Comparison of ENCODE assay signal across 9 cellular contexts in genomic region chr7:157272351-157273207, GRCh38.
DNase-seq lines count a peak whose midpoint lies in the region; ATAC-seq and TF ChIP-seq lines count a peak whose summit lies in the region.
"Had no signal": no experiment of that assay in that cellular context is flagged by ENCODE, and none has a peak within 500 bp of the region (broad histone marks: within the 10 kb centered on the region; RNA-seq: fewer than 3 reads in every experiment).

No MANE protein-coding gene starts in this region.

- DNase-seq in Panc1 (ENCODE audit: low read depth, low spot score) (no peak), esophagus squamous epithelium (lab: John Stamatoyannopoulos, UW) (no peak), epidermal melanocyte (ENCODE audit: insufficient read length, low spot score) (no peak), SJCRH30 (no peak), NCI-H748 (lab: John Stamatoyannopoulos, UW; ENCODE audit: unreplicated experiment) (no peak)
- DNase-seq: NCI-H187 treated with DMSO at 0.1 percent for 48 hours had no signal

- peak overlapping the region; percentile 17 for H3K27ac ChIP-seq in C4-2B
- H3K27ac ChIP-seq in Panc1 (ENCODE audit: low read length), result no peak overlapping the region
- peak overlapping the region; percentile 15 to 81 (median 75) for H3K27ac ChIP-seq in esophagus squamous epithelium
- H3K27ac ChIP-seq in rectal smooth muscle tissue (ENCODE audit: low read depth, low read length), result peak overlapping the region; percentile 4
- no peak overlapping the region for H3K27ac ChIP-seq in SJCRH30

- POLR2A ChIA-PET in Panc1 (lab: Charles Lee), result no interaction called here

- ATAC-seq in Panc1 (peak; percentile 19), HG02571 (IDR thresholded peaks at IDR 0.05; ENCODE audit: unreplicated experiment) (no peak)

- peaks cover 17% of the 10 kb centered on the region for H3K4me1 ChIP-seq in Panc1 (ENCODE audit: control insufficient read depth, insufficient read depth, low read length)
- H3K4me1 ChIP-seq in esophagus squamous epithelium, result peaks cover 15 to 48% (median 29%) of the 10 kb centered on the region in 3 donors
- H3K4me1 ChIP-seq in rectal smooth muscle tissue (ENCODE audit: control insufficient read depth, insufficient read depth, low read length), result no peaks in the 10 kb centered on the region
- peaks cover 17% of the 10 kb centered on the region for H3K4me1 ChIP-seq in SJCRH30

- H3K9ac ChIP-seq in rectal smooth muscle tissue (ENCODE audit: low read length), result peak overlapping the region; percentile 10

- H3K27me3 ChIP-seq in Panc1 (ENCODE audit: control insufficient read depth, insufficient read depth, low read length) (no peaks in the 10 kb centered on the region), esophagus squamous epithelium (no peaks in the 10 kb centered on the region), rectal smooth muscle tissue (ENCODE audit: control insufficient read depth, insufficient read depth, low read length) (no peaks in the 10 kb centered on the region), SJCRH30 (no peaks in the 10 kb centered on the region)

- BruUV-seq in Panc1 (replicated peaks; lab: Mats Ljungman, UMichigan), result no TSS peak

- H3K4me3 ChIP-seq in Panc1 (ENCODE audit: low read depth in 2 of 2, low read length in 2 of 2), result no peak overlapping the region
- H3K4me3 ChIP-seq in esophagus squamous epithelium, result no peak overlapping the region
- no peak overlapping the region for H3K4me3 ChIP-seq in rectal smooth muscle tissue (ENCODE audit: low read length)
- H3K4me3 ChIP-seq in SJCRH30, result no peak overlapping the region

- intact Hi-C loops in Panc1 (cut with micrococcal nuclease; ENCODE audit: unreplicated experiment) (no loop called here), esophagus squamous epithelium (cut with DNase I) (loop anchor here (10.0 kb wide), 1 partner anchor 128 kb away; no protein-coding TSS in a partner anchor)

- in situ Hi-C loops in Panc1 (cut with HindIII; ENCODE audit: low pct_unique_long_range_greater_than_20kb, low sequenced_read_pairs), result no loop called here

- TF ChIP-seq CTCF in C4-2B (conservative IDR thresholded peaks at IDR 0.05) (no peak), Panc1 (IDR thresholded peaks at IDR 0.05) (no peak), esophagus squamous epithelium (IDR thresholded peaks at IDR 0.05) (no peak)

- CTCF ChIA-PET in Panc1 (lab: Charles Lee), result interaction anchor here (0.5 kb wide), 1 partner anchor 1475 kb away, joined by 4 read pairs; no protein-coding TSS in a partner anchor

- TF ChIP-seq POLR2A in esophagus squamous epithelium (IDR thresholded peaks at IDR 0.05), result no peak

- 75 to 78% methylated on average over 23 of the region's 24 CpGs for WGBS in esophagus squamous epithelium, 2 donors

- H3K9me3 ChIP-seq in Panc1 (ENCODE audit: control insufficient read depth, insufficient read depth, low read depth, low read length) (no peaks in the 10 kb centered on the region), esophagus squamous epithelium (no peaks in the 10 kb centered on the region), SJCRH30 (replicated peaks) (no peaks in the 10 kb centered on the region)

- H3K36me3 ChIP-seq in Panc1 (ENCODE audit: control insufficient read depth, insufficient read depth, low read length), result peaks cover 2% of the 10 kb centered on the region; the same call in 1 of the 2 replicates
- peaks cover 5 to 42% (median 10%) of the 10 kb centered on the region in 3 donors for H3K36me3 ChIP-seq in esophagus squamous epithelium
- peaks cover 17% of the 10 kb centered on the region for H3K36me3 ChIP-seq in rectal smooth muscle tissue (ENCODE audit: control insufficient read depth, insufficient read depth, low read length)
- H3K36me3 ChIP-seq in SJCRH30, result peaks cover 20% of the 10 kb centered on the region; the same call in 1 of the 2 replicates

Comparison
In these comparisons a context has a peak if more than half of its experiments do, and no peak if none do; other contexts are left out.
1. H3K27ac ChIP-seq: peak in C4-2B (single experiment), esophagus squamous epithelium (4 of 4) and rectal smooth muscle tissue (single experiment); none in Panc1 (single experiment) and SJCRH30 (single experiment).